1 cellular context compared by ENCODE assay signal in genomic region chr12:113064395-113065125, GRCh38.
TF ChIP-seq lines count a peak whose summit lies in the region.

No MANE protein-coding gene starts in this region.

TF ChIP-seq in WTC11, 78 proteins besides CTCF, POLR2A, EP300 and RAD21 (continued from another document):
- no peak for TF ChIP-seq ATF2 (CRISPR knock-in tag; IDR thresholded peaks at IDR 0.05; ENCODE audit: borderline replicate concordance, low read depth)
- no peak for TF ChIP-seq ZNF219 (CRISPR knock-in tag; IDR thresholded peaks at IDR 0.05; ENCODE audit: borderline replicate concordance)
- no peak for TF ChIP-seq ELF4 (CRISPR knock-in tag; IDR thresholded peaks at IDR 0.05; ENCODE audit: low read depth)
- TF ChIP-seq TP53 (CRISPR knock-in tag; IDR thresholded peaks at IDR 0.05) = no peak
- TF ChIP-seq ZNF671 (CRISPR knock-in tag; IDR thresholded peaks at IDR 0.05) = no peak
- TF ChIP-seq NFE2L1 (CRISPR knock-in tag; IDR thresholded peaks at IDR 0.05) = no peak
- TF ChIP-seq NR3C1 (CRISPR knock-in tag; conservative IDR thresholded peaks at IDR 0.05; ENCODE audit: low read depth) = no peak
- no peak for TF ChIP-seq ATF3 (CRISPR knock-in tag; conservative IDR thresholded peaks at IDR 0.05)
